ENCODE assay signal across 12 cellular contexts in the genomic region with DNA sequence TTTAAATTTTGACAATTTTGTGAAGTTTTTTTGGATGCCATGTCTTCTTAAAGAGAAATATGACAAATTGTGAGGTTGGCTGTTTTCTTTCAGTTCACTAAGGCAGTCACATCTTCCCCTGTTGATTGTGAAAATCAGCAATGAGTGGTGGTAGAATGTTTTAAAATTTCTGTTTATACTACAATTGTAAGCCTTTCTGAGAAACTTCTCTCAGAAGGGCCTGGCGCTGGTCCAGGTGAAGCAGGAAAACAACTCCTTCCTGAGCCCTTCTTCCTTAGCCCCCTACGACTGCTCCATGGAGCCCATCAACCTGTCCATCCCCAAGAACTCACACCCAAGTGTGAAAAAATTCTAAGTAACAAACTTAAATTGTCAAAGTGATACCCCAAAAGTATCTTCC.
"Had no signal": no experiment of that assay in that cellular context is flagged by ENCODE, and none has a peak within 500 bp of the region (broad histone marks: within the 10 kb centered on the region; RNA-seq: fewer than 3 reads in every experiment).

No MANE protein-coding gene starts in this region.

- H3K9me3 ChIP-seq: breast epithelium, tibial nerve had no signal

- H3K27ac Mint-ChIP-seq: activated naive CD4-positive, alpha-beta T cell treated with anti-CD3 and anti-CD28 coated beads, Interleukin-2, amount 50 U/mL, for 24 hours; activated T-helper 2 cell treated with anti-CD3 and anti-CD28 coated beads, Interferon-gamma antibody, Interleukin-2, Interleukin-4, amounts not matched to agents 10 μg/mL and 5 μg/mL and 100 μg/mL, durations not matched to agents 14 hours and 24 hours and 36 hours had no signal

- H3K4me3 ChIP-seq: breast epithelium, tibial nerve had no signal

- H3K27me3 ChIP-seq: breast epithelium, tibial nerve had no signal

- H3K9me3 Mint-ChIP-seq: activated naive CD4-positive, alpha-beta T cell treated with anti-CD3 and anti-CD28 coated beads, Interleukin-2, amount 50 U/mL, for 24 hours; activated T-helper 2 cell treated with anti-CD3 and anti-CD28 coated beads, Interferon-gamma antibody, Interleukin-2, Interleukin-4, amounts not matched to agents 10 μg/mL and 5 μg/mL and 100 μg/mL, durations not matched to agents 14 hours and 24 hours and 36 hours had no signal

- H3K27me3 Mint-ChIP-seq: activated naive CD4-positive, alpha-beta T cell treated with anti-CD3 and anti-CD28 coated beads, Interleukin-2, amount 50 U/mL, for 24 hours had no signal

- H3K27ac ChIP-seq: breast epithelium, tibial nerve had no signal

- H3K4me3 Mint-ChIP-seq: activated naive CD4-positive, alpha-beta T cell treated with anti-CD3 and anti-CD28 coated beads, Interleukin-2, amount 50 U/mL, for 24 hours had no signal

- ATAC-seq: left lobe of liver had no signal

- DNase-seq: activated CD4-positive, CD25-positive, alpha-beta regulatory T cell treated with anti-CD3 and anti-CD28 coated beads, Interleukin-2, amount 50 U/mL, for 72 hours; anterior cingulate cortex; foreskin melanocyte; head of caudate nucleus; mesenchymal stem cell; stimulated activated CD4-positive, alpha-beta T cell treated with anti-CD3 and anti-CD28 coated beads, Interleukin-15, amount 100 ng/mL, for 24 hours; stimulated activated CD4-positive, alpha-beta T cell treated with anti-CD3 and anti-CD28 coated beads, Interleukin-4, amount 100 ng/mL, for 4 hours had no signal
